ENCODE assay signal across 19 cellular contexts in the genomic region with DNA sequence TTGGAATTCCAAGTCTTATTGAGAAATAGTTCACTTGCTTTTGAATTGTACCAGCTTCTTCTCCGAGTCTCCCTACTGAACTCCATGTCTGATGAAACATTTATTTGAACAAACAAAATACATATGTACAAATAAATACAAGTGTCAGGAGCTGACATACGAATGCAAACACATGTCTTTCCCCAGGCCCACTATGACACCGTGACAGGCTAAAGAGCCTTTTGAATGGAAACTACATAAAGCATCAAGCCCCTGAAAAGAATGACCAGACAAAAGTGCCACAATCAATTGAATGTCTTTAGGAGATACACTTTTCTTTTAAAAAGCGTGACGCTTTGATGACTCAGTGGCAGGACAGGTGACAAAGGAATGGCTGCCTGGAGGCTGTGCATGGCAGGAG.
"Had no signal": no experiment of that assay in that cellular context is flagged by ENCODE, and none has a peak within 500 bp of the region (broad histone marks: within the 10 kb centered on the region; RNA-seq: fewer than 3 reads in every experiment).

No MANE protein-coding gene starts in this region.

- H3K4me1 ChIP-seq: gastrocnemius medialis, heart right ventricle, testis, transverse colon had no signal

- ATAC-seq: effector memory CD8-positive, alpha-beta T cell; gastrocnemius medialis; heart right ventricle; naive thymus-derived CD4-positive, alpha-beta T cell; psoas muscle; stimulated activated naive B cell treated with anti-CD40 and anti-IgM and Interleukin-4, amounts not matched to agents 10 μg/mL and 1 μg/mL and 100 μg/mL, for 72 hours; stimulated activated naive CD8-positive, alpha-beta T cell treated with anti-CD3 and anti-CD28 coated beads, Interleukin-15, amount 100 ng/mL, for 72 hours had no signal

- H3K36me3 ChIP-seq: esophagus muscularis mucosa, gastrocnemius medialis, heart right ventricle, neutrophil, sigmoid colon, transverse colon had no signal

- DNase-seq: effector memory CD8-positive, alpha-beta T cell; gastrocnemius medialis; heart right ventricle; hypothalamus; kidney glomerular epithelial cell; naive thymus-derived CD4-positive, alpha-beta T cell; nephron progenitor cell; psoas muscle; sigmoid colon; stimulated activated CD4-positive, alpha-beta T cell treated with anti-CD3 and anti-CD28 coated beads, Interleukin-2, amount 100 ng/mL, for 24 hours; stimulated activated CD4-positive, alpha-beta T cell treated with anti-CD3 and anti-CD28 coated beads, Interleukin-4, amount 100 ng/mL, for 4 hours; stimulated activated naive B cell treated with anti-CD40 and anti-IgM and Interleukin-4, amounts not matched to agents 10 μg/mL and 1 μg/mL and 100 μg/mL, for 72 hours; stimulated activated naive CD8-positive, alpha-beta T cell treated with anti-CD3 and anti-CD28 coated beads, Interleukin-15, amount 100 ng/mL, for 72 hours; testis; transverse colon had no signal

- H3K27me3 ChIP-seq: esophagus muscularis mucosa, gastrocnemius medialis, heart right ventricle, neutrophil, sigmoid colon, testis, transverse colon had no signal

- H3K9me3 ChIP-seq: esophagus muscularis mucosa, gastrocnemius medialis, heart right ventricle, neutrophil, psoas muscle, sigmoid colon, testis, transverse colon had no signal

- H3K27ac ChIP-seq: epithelial cell of prostate, esophagus muscularis mucosa, gastrocnemius medialis, heart right ventricle, neutrophil, psoas muscle, sigmoid colon, skin epidermis, testis, transverse colon had no signal

- H3K4me3 ChIP-seq: esophagus muscularis mucosa, gastrocnemius medialis, heart right ventricle, psoas muscle, sigmoid colon, skin epidermis, transverse colon had no signal
